In genomic region chr2:105779394-105779793, GRCh38 we compare ENCODE assay signal across 13 cellular contexts. TPM values are rescaled to one million over a fixed set of nuclear protein-coding genes. Genes with fewer than 3 reads are reported as not detected.
DNase-seq lines count a peak whose midpoint lies in the region; ATAC-seq and TF ChIP-seq lines count a peak whose summit lies in the region.
"Had no signal": no experiment of that assay in that cellular context is flagged by ENCODE, and none has a peak within 500 bp of the region (broad histone marks: within the 10 kb centered on the region; RNA-seq: fewer than 3 reads in every experiment).

No MANE protein-coding gene starts in this region.

- H3K4me1 Mint-ChIP-seq in natural killer cell: peaks cover 79% of the 10 kb centered on the region in 2 donors
- H3K4me1 Mint-ChIP-seq in natural killer cell treated with Interleukin-12 subunit alpha and Interleukin-12 subunit beta and Interleukin-15 and Interleukin-18, amount 100 ng/mL, for 72 hours (ENCODE audit: low read depth in 2 of 2): peaks cover 69 to 72% of the 10 kb centered on the region in 2 donors
- peaks cover 93% of the 10 kb centered on the region for H3K4me1 Mint-ChIP-seq in activated CD8-positive, alpha-beta T cell treated with anti-CD3 and anti-CD28 coated beads, Interleukin-2, amount 10 ng/mL, durations not matched to agents 7 days and 5 days (ENCODE audit: low read depth)
- peaks cover 62% of the 10 kb centered on the region for H3K4me1 Mint-ChIP-seq in memory B cell

- H3K36me3 Mint-ChIP-seq in natural killer cell: no peaks in the 10 kb centered on the region
- H3K36me3 Mint-ChIP-seq in natural killer cell treated with Interleukin-12 subunit alpha and Interleukin-12 subunit beta and Interleukin-15 and Interleukin-18, amount 100 ng/mL, for 72 hours: no peaks in the 10 kb centered on the region
- peaks cover 42% of the 10 kb centered on the region for H3K36me3 Mint-ChIP-seq in activated CD8-positive, alpha-beta T cell treated with anti-CD3 and anti-CD28 coated beads, Interleukin-2, amount 10 ng/mL, durations not matched to agents 7 days and 5 days (ENCODE audit: low read depth)
- H3K36me3 Mint-ChIP-seq in memory B cell: peaks cover 4% of the 10 kb centered on the region

- H3K27me3 Mint-ChIP-seq in natural killer cell (ENCODE audit: low read depth in 2 of 2): no peaks in the 10 kb centered on the region
- H3K27me3 Mint-ChIP-seq in natural killer cell treated with Interleukin-12 subunit alpha and Interleukin-12 subunit beta and Interleukin-15 and Interleukin-18, amount 100 ng/mL, for 72 hours: no peaks in the 10 kb centered on the region
- H3K27me3 Mint-ChIP-seq in activated CD8-positive, alpha-beta T cell treated with anti-CD3 and anti-CD28 coated beads, Interleukin-2, amount 10 ng/mL, durations not matched to agents 7 days and 5 days (ENCODE audit: low read depth): no peaks in the 10 kb centered on the region
- H3K27me3 Mint-ChIP-seq in memory B cell: no peaks in the 10 kb centered on the region

- intact Hi-C loops in natural killer cell (cut with micrococcal nuclease): no loop called here

- DNase-seq in natural killer cell (no peak), memory B cell (ENCODE audit: low spot score in 2 of 2) (no peak), anterior cingulate cortex (lab: John Stamatoyannopoulos, UW) (no peak), inferior parietal cortex (ENCODE audit: extremely low spot score) (no peak), glomerular visceral epithelial cell (ENCODE audit: extremely low spot score) (no peak)
- no peak for DNase-seq in natural killer cell treated with Interleukin-12 subunit alpha and Interleukin-12 subunit beta and Interleukin-15 and Interleukin-18, amount 100 ng/mL, for 72 hours (ENCODE audit: low spot score)
- no peak for DNase-seq in activated CD8-positive, alpha-beta T cell treated with anti-CD3 and anti-CD28 coated beads, Interleukin-2, amount 10 ng/mL, durations not matched to agents 7 days and 5 days
- DNase-seq: central memory CD4-positive, alpha-beta T cell; foreskin melanocyte; mesenchymal stem cell; NCI-H1092 treated with DMSO at 0.1 percent for 48 hours; NCI-H446 treated with DMSO at 0.1 percent for 48 hours had no signal

- CTCF ChIA-PET in activated CD8-positive, alpha-beta T cell treated with anti-CD3 and anti-CD28 coated beads, Interleukin-2, amount 10 ng/mL, durations not matched to agents 7 days and 5 days (lab: Charles Lee): interaction anchor here (0.8 to 1.5 kb wide), 7 partner anchors 18 to 319 kb away, joined by 3 to 4 read pairs (median 4); no protein-coding TSS in a partner anchor

- peak overlapping the region; percentile 43 to 56 for H3K27ac Mint-ChIP-seq in natural killer cell
- H3K27ac Mint-ChIP-seq in natural killer cell treated with Interleukin-12 subunit alpha and Interleukin-12 subunit beta and Interleukin-15 and Interleukin-18, amount 100 ng/mL, for 72 hours: peak overlapping the region in 1 of 2 donors; percentile 79
- H3K27ac Mint-ChIP-seq in activated CD8-positive, alpha-beta T cell treated with anti-CD3 and anti-CD28 coated beads, Interleukin-2, amount 10 ng/mL, durations not matched to agents 7 days and 5 days: peak overlapping the region; percentile 1
- H3K27ac Mint-ChIP-seq in memory B cell: peak overlapping the region; percentile 36

- TF ChIP-seq CTCF in natural killer cell (IDR thresholded peaks at IDR 0.05): no peak

- H3K4me3 Mint-ChIP-seq in natural killer cell (peak overlapping the region; percentile 6), memory B cell (no peak overlapping the region)
- H3K4me3 Mint-ChIP-seq in natural killer cell treated with Interleukin-12 subunit alpha and Interleukin-12 subunit beta and Interleukin-15 and Interleukin-18, amount 100 ng/mL, for 72 hours: no peak overlapping the region
- H3K4me3 Mint-ChIP-seq in activated CD8-positive, alpha-beta T cell treated with anti-CD3 and anti-CD28 coated beads, Interleukin-2, amount 10 ng/mL, durations not matched to agents 7 days and 5 days: no peak overlapping the region

- POLR2A ChIA-PET in activated CD8-positive, alpha-beta T cell treated with anti-CD3 and anti-CD28 coated beads, Interleukin-2, amount 10 ng/mL, durations not matched to agents 7 days and 5 days (lab: Charles Lee): interaction anchor here (1.1 to 4.3 kb wide), 2 partner anchors 10 to 33 kb away, joined by 4 to 29 read pairs; no protein-coding TSS in a partner anchor

- no peak for ATAC-seq in natural killer cell
- no peak for ATAC-seq in natural killer cell treated with Interleukin-12 subunit alpha and Interleukin-12 subunit beta and Interleukin-15 and Interleukin-18, amount 100 ng/mL, for 72 hours
- ATAC-seq in activated CD8-positive, alpha-beta T cell treated with anti-CD3 and anti-CD28 coated beads, Interleukin-2, amount 10 ng/mL, durations not matched to agents 7 days and 5 days: no peak
- ATAC-seq in memory B cell (ENCODE audit: low read depth): no peak
- ATAC-seq: activated CD4-positive, CD25-positive, alpha-beta regulatory T cell treated with anti-CD3 and anti-CD28 coated beads, Interleukin-2, amount 50 U/mL, for 24 hours had no signal

- no peaks in the 10 kb centered on the region for H3K9me3 Mint-ChIP-seq in natural killer cell
- no peaks in the 10 kb centered on the region for H3K9me3 Mint-ChIP-seq in natural killer cell treated with Interleukin-12 subunit alpha and Interleukin-12 subunit beta and Interleukin-15 and Interleukin-18, amount 100 ng/mL, for 72 hours
- H3K9me3 Mint-ChIP-seq in activated CD8-positive, alpha-beta T cell treated with anti-CD3 and anti-CD28 coated beads, Interleukin-2, amount 10 ng/mL, durations not matched to agents 7 days and 5 days (ENCODE audit: insufficient read depth): no peaks in the 10 kb centered on the region
- no peaks in the 10 kb centered on the region for H3K9me3 Mint-ChIP-seq in memory B cell

RNA-seq across cellular contexts. Expression of gene NCK2, which starts 34.7 kb away (rescaled TPM):
- 10 to 100 TPM; 34.1 to 50.8 (median 43.0) TPM for total RNA-seq in natural killer cell
- total RNA-seq in natural killer cell treated with Interleukin-12 subunit alpha and Interleukin-12 subunit beta and Interleukin-15 and Interleukin-18, amount 100 ng/mL, for 72 hours: 10 to 100 TPM; 44.7 to 47.4 TPM
- 10 to 100 TPM; 60.7 to 61.3 TPM for total RNA-seq in activated CD8-positive, alpha-beta T cell treated with anti-CD3 and anti-CD28 coated beads, Interleukin-2, amount 10 ng/mL, durations not matched to agents 7 days and 5 days
